In genomic region chr11:88886796-88887195, GRCh38 we compare ENCODE assay signal across 8 cellular contexts.
DNase-seq lines count a peak whose midpoint lies in the region; ATAC-seq and TF ChIP-seq lines count a peak whose summit lies in the region.

No MANE protein-coding gene starts in this region.

- H3K4me3 ChIP-seq in CD8-positive, alpha-beta memory T cell (ENCODE audit: low read length) = no peak overlapping the region
- no peak overlapping the region for H3K4me3 ChIP-seq in epithelial cell of esophagus (ENCODE audit: low read length)

- no peak overlapping the region for H3K27ac Mint-ChIP-seq in CD8-positive, alpha-beta memory T cell
- no peak overlapping the region for H3K27ac Mint-ChIP-seq in stimulated activated effector memory CD8-positive, alpha-beta T cell treated with anti-CD3 and anti-CD28 coated beads, Interleukin-12 subunit alpha, Interleukin-12 subunit beta, amount 100 ng/mL, for 72 hours

- peak; percentile 26 for TF ChIP-seq CTCF in epithelial cell of esophagus (IDR thresholded peaks at IDR 0.05; ENCODE audit: insufficient read depth, low read depth, low read length, missing control alignments)

- no peaks in the 10 kb centered on the region for H3K27me3 ChIP-seq in CD8-positive, alpha-beta memory T cell (ENCODE audit: insufficient read depth, low read length, poor library complexity, severe bottlenecking)

- peaks cover 3 to 14% (median 9%) of the 10 kb centered on the region in 5 donors for H3K9me3 Mint-ChIP-seq in CD8-positive, alpha-beta memory T cell
- H3K9me3 Mint-ChIP-seq in stimulated activated effector memory CD8-positive, alpha-beta T cell treated with anti-CD3 and anti-CD28 coated beads, Interleukin-12 subunit alpha, Interleukin-12 subunit beta, amount 100 ng/mL, for 72 hours = peaks cover 9% of the 10 kb centered on the region

- H3K36me3 Mint-ChIP-seq in CD8-positive, alpha-beta memory T cell = no peaks in the 10 kb centered on the region
- no peaks in the 10 kb centered on the region for H3K36me3 Mint-ChIP-seq in stimulated activated effector memory CD8-positive, alpha-beta T cell treated with anti-CD3 and anti-CD28 coated beads, Interleukin-12 subunit alpha, Interleukin-12 subunit beta, amount 100 ng/mL, for 72 hours

- CTCF ChIA-PET in CD8-positive, alpha-beta memory T cell (lab: Charles Lee) = interaction anchor here (1.7 kb wide), 1 partner anchor 343 kb away, joined by 3 read pairs; no protein-coding TSS in a partner anchor

- peak in 4 of 5 donors; percentile 4 to 47 (median 20) for DNase-seq in CD8-positive, alpha-beta memory T cell
- DNase-seq in epithelial cell of esophagus (ENCODE audit: low read depth) (peak; percentile 60), stromal cell of bone marrow (ENCODE audit: low read depth) (peak; percentile 21), middle frontal gyrus (ENCODE audit: extremely low spot score, low spot score) (no peak)
- DNase-seq in stimulated activated effector memory CD8-positive, alpha-beta T cell treated with anti-CD3 and anti-CD28 coated beads, Interleukin-12 subunit alpha, Interleukin-12 subunit beta, amount 100 ng/mL, for 72 hours (ENCODE audit: low spot score in 2 of 2) = no peak

- H3K27ac ChIP-seq in CD8-positive, alpha-beta memory T cell (ENCODE audit: low read depth, low read length) = no peak overlapping the region

- H3K27me3 Mint-ChIP-seq in CD8-positive, alpha-beta memory T cell = peaks cover 0 to 1% of the 10 kb centered on the region in 2 donors

- no peaks in the 10 kb centered on the region for H3K4me1 ChIP-seq in CD8-positive, alpha-beta memory T cell (ENCODE audit: insufficient read depth, low read length)

- H3K4me3 Mint-ChIP-seq in CD8-positive, alpha-beta memory T cell = no peak overlapping the region
- H3K4me3 Mint-ChIP-seq in stimulated activated effector memory CD8-positive, alpha-beta T cell treated with anti-CD3 and anti-CD28 coated beads, Interleukin-12 subunit alpha, Interleukin-12 subunit beta, amount 100 ng/mL, for 72 hours = no peak overlapping the region

- no peaks in the 10 kb centered on the region for H3K9me3 ChIP-seq in CD8-positive, alpha-beta memory T cell (ENCODE audit: low read length)

- no peaks in the 10 kb centered on the region for H3K36me3 ChIP-seq in CD8-positive, alpha-beta memory T cell (ENCODE audit: insufficient read depth, low read length)

- ATAC-seq in GM18498 (IDR thresholded peaks at IDR 0.05; ENCODE audit: unreplicated experiment) (peak; percentile 85), HG03432 (IDR thresholded peaks at IDR 0.05; ENCODE audit: unreplicated experiment) (peak; percentile 82), SK-N-SH treated with all-trans-retinoic acid at 6 μM for 48 hours (peak; percentile 83)
- no peak for ATAC-seq in stimulated activated effector memory CD8-positive, alpha-beta T cell treated with anti-CD3 and anti-CD28 coated beads, Interleukin-12 subunit alpha, Interleukin-12 subunit beta, amount 100 ng/mL, for 72 hours

- POLR2A ChIA-PET in CD8-positive, alpha-beta memory T cell (lab: Charles Lee) = no interaction called here

- H3K4me1 Mint-ChIP-seq in CD8-positive, alpha-beta memory T cell = no peaks in the 10 kb centered on the region
- H3K4me1 Mint-ChIP-seq in stimulated activated effector memory CD8-positive, alpha-beta T cell treated with anti-CD3 and anti-CD28 coated beads, Interleukin-12 subunit alpha, Interleukin-12 subunit beta, amount 100 ng/mL, for 72 hours = no peaks in the 10 kb centered on the region

TF ChIP-seq in SK-N-SH treated with all-trans-retinoic acid at 6 μM for 48 hours, 23 proteins besides CTCF, POLR2A, EP300 and RAD21:
- TF ChIP-seq ZNF8 (CRISPR knock-in tag; IDR thresholded peaks at IDR 0.05) (no peak), TCF4 (CRISPR knock-in tag; IDR thresholded peaks at IDR 0.05; ENCODE audit: borderline replicate concordance) (no peak), CSRNP3 (CRISPR knock-in tag; IDR thresholded peaks at IDR 0.05) (no peak), PATZ1 (CRISPR knock-in tag; IDR thresholded peaks at IDR 0.05; ENCODE audit: borderline replicate concordance) (no peak), BACH2 (CRISPR knock-in tag; IDR thresholded peaks at IDR 0.05; ENCODE audit: borderline replicate concordance) (no peak), ISL1 (CRISPR knock-in tag; IDR thresholded peaks at IDR 0.05) (no peak), ZNF70 (CRISPR knock-in tag; IDR thresholded peaks at IDR 0.05) (no peak), ZFP30 (CRISPR knock-in tag; IDR thresholded peaks at IDR 0.05) (no peak), CSDC2 (CRISPR knock-in tag; IDR thresholded peaks at IDR 0.05) (no peak), TOX (CRISPR knock-in tag; IDR thresholded peaks at IDR 0.05; ENCODE audit: borderline replicate concordance) (no peak), GLIS3 (CRISPR knock-in tag; IDR thresholded peaks at IDR 0.05) (no peak), ESRRG (CRISPR knock-in tag; IDR thresholded peaks at IDR 0.05) (no peak), PPARA (CRISPR knock-in tag; IDR thresholded peaks at IDR 0.05; ENCODE audit: borderline replicate concordance) (no peak), SNAI2 (CRISPR knock-in tag; IDR thresholded peaks at IDR 0.05) (no peak), ARNTL (CRISPR knock-in tag; IDR thresholded peaks at IDR 0.05; ENCODE audit: borderline replicate concordance, low read depth) (no peak), ZC3H10 (CRISPR knock-in tag; IDR thresholded peaks at IDR 0.05) (no peak), ZNF565 (CRISPR knock-in tag; conservative IDR thresholded peaks at IDR 0.05; ENCODE audit: low read depth) (no peak), RARB (CRISPR knock-in tag; IDR thresholded peaks at IDR 0.05) (no peak)
- TF ChIP-seq, protein P1, sequence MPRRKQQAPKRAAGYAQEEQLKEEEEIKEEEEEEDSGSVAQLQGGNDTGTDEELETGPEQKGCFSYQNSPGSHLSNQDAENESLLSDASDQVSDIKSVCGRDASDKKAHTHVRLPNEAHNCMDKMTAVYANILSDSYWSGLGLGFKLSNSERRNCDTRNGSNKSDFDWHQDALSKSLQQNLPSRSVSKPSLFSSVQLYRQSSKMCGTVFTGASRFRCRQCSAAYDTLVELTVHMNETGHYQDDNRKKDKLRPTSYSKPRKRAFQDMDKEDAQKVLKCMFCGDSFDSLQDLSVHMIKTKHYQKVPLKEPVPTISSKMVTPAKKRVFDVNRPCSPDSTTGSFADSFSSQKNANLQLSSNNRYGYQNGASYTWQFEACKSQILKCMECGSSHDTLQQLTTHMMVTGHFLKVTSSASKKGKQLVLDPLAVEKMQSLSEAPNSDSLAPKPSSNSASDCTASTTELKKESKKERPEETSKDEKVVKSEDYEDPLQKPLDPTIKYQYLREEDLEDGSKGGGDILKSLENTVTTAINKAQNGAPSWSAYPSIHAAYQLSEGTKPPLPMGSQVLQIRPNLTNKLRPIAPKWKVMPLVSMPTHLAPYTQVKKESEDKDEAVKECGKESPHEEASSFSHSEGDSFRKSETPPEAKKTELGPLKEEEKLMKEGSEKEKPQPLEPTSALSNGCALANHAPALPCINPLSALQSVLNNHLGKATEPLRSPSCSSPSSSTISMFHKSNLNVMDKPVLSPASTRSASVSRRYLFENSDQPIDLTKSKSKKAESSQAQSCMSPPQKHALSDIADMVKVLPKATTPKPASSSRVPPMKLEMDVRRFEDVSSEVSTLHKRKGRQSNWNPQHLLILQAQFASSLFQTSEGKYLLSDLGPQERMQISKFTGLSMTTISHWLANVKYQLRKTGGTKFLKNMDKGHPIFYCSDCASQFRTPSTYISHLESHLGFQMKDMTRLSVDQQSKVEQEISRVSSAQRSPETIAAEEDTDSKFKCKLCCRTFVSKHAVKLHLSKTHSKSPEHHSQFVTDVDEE (CRISPR knock-in tag; IDR thresholded peaks at IDR 0.05) = no peak
- TF ChIP-seq, protein P2, sequence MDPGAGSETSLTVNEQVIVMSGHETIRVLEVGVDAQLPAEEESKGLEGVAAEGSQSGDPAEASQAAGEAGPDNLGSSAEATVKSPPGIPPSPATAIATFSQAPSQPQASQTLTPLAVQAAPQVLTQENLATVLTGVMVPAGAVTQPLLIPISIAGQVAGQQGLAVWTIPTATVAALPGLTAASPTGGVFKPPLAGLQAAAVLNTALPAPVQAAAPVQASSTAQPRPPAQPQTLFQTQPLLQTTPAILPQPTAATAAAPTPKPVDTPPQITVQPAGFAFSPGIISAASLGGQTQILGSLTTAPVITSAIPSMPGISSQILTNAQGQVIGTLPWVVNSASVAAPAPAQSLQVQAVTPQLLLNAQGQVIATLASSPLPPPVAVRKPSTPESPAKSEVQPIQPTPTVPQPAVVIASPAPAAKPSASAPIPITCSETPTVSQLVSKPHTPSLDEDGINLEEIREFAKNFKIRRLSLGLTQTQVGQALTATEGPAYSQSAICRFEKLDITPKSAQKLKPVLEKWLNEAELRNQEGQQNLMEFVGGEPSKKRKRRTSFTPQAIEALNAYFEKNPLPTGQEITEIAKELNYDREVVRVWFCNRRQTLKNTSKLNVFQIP (CRISPR knock-in tag; IDR thresholded peaks at IDR 0.05; ENCODE audit: borderline replicate concordance, low read depth) = no peak

Comparison
In these comparisons a context has a peak if more than half of its experiments do, and no peak if none do; other contexts are left out.
1. DNase-seq: peak in CD8-positive, alpha-beta memory T cell (4 of 5), epithelial cell of esophagus (single experiment) and stromal cell of bone marrow (single experiment); none in stimulated activated effector memory CD8-positive, alpha-beta T cell treated with anti-CD3 and anti-CD28 coated beads, Interleukin-12 subunit alpha, Interleukin-12 subunit beta, amount 100 ng/mL, for 72 hours (0 of 2) and middle frontal gyrus (single experiment).